8 cellular contexts compared by ENCODE assay signal in the genomic region with DNA sequence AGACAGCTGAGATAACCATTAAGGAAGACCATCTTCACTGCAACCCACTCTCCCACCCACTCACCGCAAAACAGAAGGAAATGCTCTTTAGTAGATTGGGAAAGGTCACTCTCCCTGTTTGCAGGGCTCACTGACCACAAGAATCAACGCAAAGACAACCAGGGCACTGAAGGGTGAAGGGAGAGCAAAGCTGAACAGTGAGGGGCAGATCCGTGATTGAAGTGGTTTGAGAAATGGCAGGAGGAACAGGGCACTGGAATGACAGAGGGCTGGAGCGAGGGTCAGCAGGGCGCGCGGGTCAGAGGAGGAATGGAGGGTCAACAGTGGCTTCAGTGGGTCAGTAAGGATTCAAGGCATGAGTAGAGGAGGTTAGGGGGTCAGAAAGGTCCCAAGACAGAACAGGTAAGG. TPM values are rescaled to one million over a fixed set of nuclear protein-coding genes. Genes with fewer than 3 reads are reported as not detected.
DNase-seq lines count a peak whose midpoint lies in the region; ATAC-seq lines count a peak whose summit lies in the region.

No MANE protein-coding gene starts in this region.

- peak overlapping the region; percentile 90 for H3K4me3 Mint-ChIP-seq in activated naive CD4-positive, alpha-beta T cell treated with anti-CD3 and anti-CD28 coated beads, Interleukin-2, amount 50 U/mL, for 24 hours
- peak overlapping the region; percentile 95 to 100 (median 99) for H3K4me3 Mint-ChIP-seq in naive thymus-derived CD8-positive, alpha-beta T cell

- no peaks in the 10 kb centered on the region for H3K27me3 Mint-ChIP-seq in activated naive CD4-positive, alpha-beta T cell treated with anti-CD3 and anti-CD28 coated beads, Interleukin-2, amount 50 U/mL, for 24 hours
- H3K27me3 Mint-ChIP-seq in naive thymus-derived CD8-positive, alpha-beta T cell = no peaks in the 10 kb centered on the region

- 0 to 1% methylated on average over 7 of the region's 7 CpGs for WGBS in ectodermal cell, 2 experiments

- ATAC-seq in naive thymus-derived CD8-positive, alpha-beta T cell = no peak

- peaks cover 58% of the 10 kb centered on the region for H3K4me1 Mint-ChIP-seq in activated naive CD4-positive, alpha-beta T cell treated with anti-CD3 and anti-CD28 coated beads, Interleukin-2, amount 50 U/mL, for 24 hours
- peaks cover 42 to 77% (median 68%) of the 10 kb centered on the region in 4 donors for H3K4me1 Mint-ChIP-seq in naive thymus-derived CD8-positive, alpha-beta T cell

- H3K27ac Mint-ChIP-seq in activated naive CD4-positive, alpha-beta T cell treated with anti-CD3 and anti-CD28 coated beads, Interleukin-2, amount 50 U/mL, for 24 hours = peak overlapping the region; percentile 94
- H3K27ac Mint-ChIP-seq in naive thymus-derived CD8-positive, alpha-beta T cell = peak overlapping the region; percentile 97 to 99 (median 99)

- H3K27me3 ChIP-seq in ectodermal cell (ENCODE audit: control insufficient read depth, insufficient read depth, low read length, poor library complexity, severe bottlenecking) = no peaks in the 10 kb centered on the region

- peak overlapping the region; percentile 88 for H3K27ac ChIP-seq in ectodermal cell (ENCODE audit: insufficient read depth, low read depth, low read length, poor library complexity, severe bottlenecking)

- POLR2A ChIA-PET in naive thymus-derived CD8-positive, alpha-beta T cell (lab: Charles Lee) = interaction anchor here (1.9 to 4.9 kb wide), 2 partner anchors 9 to 12 kb away, joined by 8 to 58 read pairs; partner anchors contain the start of gene TLNRD1

- H3K9me3 ChIP-seq in ectodermal cell (ENCODE audit: control insufficient read depth, low read length) = no peaks in the 10 kb centered on the region

- peak overlapping the region; percentile 94 for H3K4me3 ChIP-seq in ectodermal cell (ENCODE audit: insufficient read depth, low read depth, low read length)

- no peaks in the 10 kb centered on the region for H3K36me3 ChIP-seq in ectodermal cell (ENCODE audit: control insufficient read depth, insufficient read depth, low read length)

- peaks cover 14% of the 10 kb centered on the region for H3K4me1 ChIP-seq in ectodermal cell (ENCODE audit: control insufficient read depth, insufficient read depth, low read length)

- peaks cover 8% of the 10 kb centered on the region for H3K36me3 Mint-ChIP-seq in activated naive CD4-positive, alpha-beta T cell treated with anti-CD3 and anti-CD28 coated beads, Interleukin-2, amount 50 U/mL, for 24 hours
- H3K36me3 Mint-ChIP-seq in naive thymus-derived CD8-positive, alpha-beta T cell = peaks cover 0 to 29% (median 0%) of the 10 kb centered on the region in 3 donors

- no peak for DNase-seq in activated naive CD4-positive, alpha-beta T cell treated with Interleukin-2 at 50 U/mL for 16 hours
- DNase-seq in NCI-H69 (lab: John Stamatoyannopoulos, UW) = peak; percentile 28
- no peak for DNase-seq in naive thymus-derived CD8-positive, alpha-beta T cell
- no peak for DNase-seq in NCI-H1436 (lab: John Stamatoyannopoulos, UW)
- no peak for DNase-seq in LoVo (ENCODE audit: low spot score)
- no peak for DNase-seq in GOT3 (lab: John Stamatoyannopoulos, UW)

- H3K9me3 Mint-ChIP-seq in activated naive CD4-positive, alpha-beta T cell treated with anti-CD3 and anti-CD28 coated beads, Interleukin-2, amount 50 U/mL, for 24 hours = no peaks in the 10 kb centered on the region
- no peaks in the 10 kb centered on the region for H3K9me3 Mint-ChIP-seq in naive thymus-derived CD8-positive, alpha-beta T cell

RNA-seq across cellular contexts. Expression of gene MESD, which starts 0.5 kb away (rescaled TPM):
- 50.1 TPM for polyA plus RNA-seq in ectodermal cell (2013, experiment 1 of 4)
- polyA plus RNA-seq in ectodermal cell (2013, experiment 2 of 4) = 53.4 TPM
- polyA plus RNA-seq in ectodermal cell (2013, experiment 3 of 4) = 38.7 TPM
- 43.1 TPM for polyA plus RNA-seq in ectodermal cell (2013, experiment 4 of 4)
- 10 to 100 TPM; 30.5 to 30.7 TPM for total RNA-seq in naive thymus-derived CD8-positive, alpha-beta T cell
- polyA plus RNA-seq in naive thymus-derived CD8-positive, alpha-beta T cell = 10 to 100 TPM; 21.3 to 30.7 (median 22.5) TPM

RNA-seq across cellular contexts. Expression of gene TLNRD1, which starts 11.6 kb away (rescaled TPM):
- polyA plus RNA-seq in ectodermal cell (2013, experiment 1 of 4) = 11.5 TPM
- 9.6 TPM for polyA plus RNA-seq in ectodermal cell (2013, experiment 2 of 4)
- polyA plus RNA-seq in ectodermal cell (2013, experiment 3 of 4) = 11.1 TPM
- 11.5 TPM for polyA plus RNA-seq in ectodermal cell (2013, experiment 4 of 4)
- 10 to 100 TPM; 19.2 to 19.6 TPM for total RNA-seq in naive thymus-derived CD8-positive, alpha-beta T cell
- polyA plus RNA-seq in naive thymus-derived CD8-positive, alpha-beta T cell = 1 to 10 TPM; 2.2 to 2.9 (median 2.8) TPM
